ENCODE assay signal across 16 cellular contexts in genomic region chr4:153348006-153348405, GRCh38.
DNase-seq lines count a peak whose midpoint lies in the region; ATAC-seq and TF ChIP-seq lines count a peak whose summit lies in the region.
"Had no signal": no experiment of that assay in that cellular context is flagged by ENCODE, and none has a peak within 500 bp of the region (broad histone marks: within the 10 kb centered on the region; RNA-seq: fewer than 3 reads in every experiment).

No MANE protein-coding gene starts in this region.

- peaks cover 25% of the 10 kb centered on the region for H3K36me3 ChIP-seq in BLaER1
- H3K36me3 ChIP-seq: colonic mucosa, gastrocnemius medialis, uterus had no signal

- no peaks in the 10 kb centered on the region for H4K20me1 ChIP-seq in BLaER1

- no peaks in the 10 kb centered on the region for H3K27me3 ChIP-seq in BLaER1
- H3K27me3 ChIP-seq: colonic mucosa, gastrocnemius medialis, uterus had no signal

- TF ChIP-seq POLR2A in erythroblast (IDR thresholded peaks at IDR 0.05; ENCODE audit: low read length) = no peak

- peak; percentile 27 for ATAC-seq in GM18868 (IDR thresholded peaks at IDR 0.05; ENCODE audit: unreplicated experiment)
- ATAC-seq in HG02884 (IDR thresholded peaks at IDR 0.05; ENCODE audit: unreplicated experiment) = no peak
- ATAC-seq: gastrocnemius medialis; naive thymus-derived CD4-positive, alpha-beta T cell had no signal

- no peak for TF ChIP-seq CTCF in GM10266 (IDR thresholded peaks at IDR 0.05; ENCODE audit: control insufficient read depth, insufficient read depth, low read depth, missing control alignments)

- peaks cover 61% of the 10 kb centered on the region for H3K4me1 ChIP-seq in BLaER1
- H3K4me1 ChIP-seq: colonic mucosa, uterus had no signal

- no peaks in the 10 kb centered on the region for H3K9me3 ChIP-seq in BLaER1
- H3K9me3 ChIP-seq: colonic mucosa, gastrocnemius medialis, uterus had no signal

- peak overlapping the region; percentile 90 for H3K4me2 ChIP-seq in BLaER1

- peak overlapping the region; percentile 82 for H3K4me3 ChIP-seq in BLaER1
- H3K4me3 ChIP-seq: colonic mucosa, gastrocnemius medialis, uterus had no signal

- DNase-seq in OCI-M1 (lab: John Stamatoyannopoulos, UW) (peak; percentile 30), erythroblast (lab: John Stamatoyannopoulos, UW) (peak; percentile 40 to 66), midbrain (lab: John Stamatoyannopoulos, UW) (no peak), GM10266 (ENCODE audit: extremely low spot score) (no peak)
- DNase-seq in central memory CD4-positive, alpha-beta T cell = no peak
- DNase-seq: amygdala; Calu3; colonic mucosa; gastrocnemius medialis; GF-D8; naive thymus-derived CD4-positive, alpha-beta T cell; NCI-H2171; uterus had no signal

- peak overlapping the region; percentile 99 for H3K27ac ChIP-seq in BLaER1
- H3K27ac ChIP-seq: colonic mucosa, gastrocnemius medialis, uterus had no signal

- peak overlapping the region; percentile 98 for H3K9ac ChIP-seq in BLaER1

Comparison
In these comparisons a context has a peak if more than half of its experiments do, and no peak if none do; other contexts are left out.
1. DNase-seq: peak in OCI-M1 (single experiment) and erythroblast (2 of 2); none in central memory CD4-positive, alpha-beta T cell (single experiment), midbrain (single experiment) and GM10266 (single experiment).